In the genomic region with DNA sequence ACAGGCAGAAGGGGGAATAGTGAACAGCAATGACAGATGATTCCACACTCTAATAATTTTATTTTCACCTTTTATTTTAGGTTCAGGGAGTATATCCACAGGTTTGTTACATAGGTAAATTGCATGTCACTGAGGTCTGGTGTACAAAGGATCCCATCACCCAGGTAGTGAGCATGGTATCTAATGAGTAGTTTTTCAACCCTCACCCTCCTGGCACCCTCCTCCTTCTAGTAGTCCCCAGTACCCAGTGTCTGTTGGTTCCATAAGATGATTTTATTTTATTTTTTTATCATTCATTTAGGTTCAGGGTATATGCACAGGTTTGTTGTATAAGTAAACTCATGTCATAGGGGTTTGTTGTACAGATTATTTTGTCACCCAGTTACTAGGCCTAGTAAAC, we compare ENCODE assay signal across 26 cellular contexts. TPM values are rescaled to one million over a fixed set of nuclear protein-coding genes. Genes with fewer than 3 reads are reported as not detected.
"Had no signal": no experiment of that assay in that cellular context is flagged by ENCODE, and none has a peak within 500 bp of the region (broad histone marks: within the 10 kb centered on the region; RNA-seq: fewer than 3 reads in every experiment).

No MANE protein-coding gene starts in this region.

- H3K27me3 Mint-ChIP-seq: dendritic cell treated with granulocyte-macrophage colony-stimulating factor and Interleukin-4, amounts not matched to agents 40 ng/mL and 50 ng/mL, for 4 days; effector memory CD8-positive, alpha-beta T cell had no signal

- H3K4me3 Mint-ChIP-seq: dendritic cell treated with granulocyte-macrophage colony-stimulating factor and Interleukin-4, amounts not matched to agents 40 ng/mL and 50 ng/mL, for 4 days; effector memory CD8-positive, alpha-beta T cell; endodermal cell; mesothelial cell of epicardium; naive B cell had no signal

- H3K4me1 Mint-ChIP-seq: naive B cell had no signal

- H3K9me3 Mint-ChIP-seq: dendritic cell treated with granulocyte-macrophage colony-stimulating factor and Interleukin-4, amounts not matched to agents 40 ng/mL and 50 ng/mL, for 4 days; effector memory CD8-positive, alpha-beta T cell had no signal

- H3K27ac Mint-ChIP-seq: dendritic cell treated with granulocyte-macrophage colony-stimulating factor and Interleukin-4, amounts not matched to agents 40 ng/mL and 50 ng/mL, for 4 days; effector memory CD8-positive, alpha-beta T cell; endodermal cell; mesothelial cell of epicardium; naive B cell had no signal

- DNase-seq: cortex of kidney; effector CD8-positive, alpha-beta T cell; effector memory CD8-positive, alpha-beta T cell; endodermal cell; erythroblast; esophagus squamous epithelium; foreskin fibroblast; foreskin melanocyte; gastrocnemius medialis; glutamatergic neuron; head of caudate nucleus; heart right ventricle; hippocampal formation; left cardiac atrium; left lung; left ventricle myocardium superior; lower lobe of right lung; mesenchymal stem cell; mucosa of descending colon; naive B cell had no signal

- ATAC-seq: effector memory CD8-positive, alpha-beta T cell; esophagus mucosa; gastrocnemius medialis; heart right ventricle; left cardiac atrium; left lung; left ventricle myocardium superior; lower lobe of right lung; mucosa of descending colon had no signal

- H3K36me3 Mint-ChIP-seq: mesothelial cell of epicardium, naive B cell had no signal

RNA-seq across cellular contexts. Expression of gene UGT8, which starts 58.6 kb away (rescaled TPM):
- total RNA-seq: dermis microvascular lymphatic vessel endothelial cell, lung microvascular endothelial cell, myocyte had no signal
